In the genomic region with DNA sequence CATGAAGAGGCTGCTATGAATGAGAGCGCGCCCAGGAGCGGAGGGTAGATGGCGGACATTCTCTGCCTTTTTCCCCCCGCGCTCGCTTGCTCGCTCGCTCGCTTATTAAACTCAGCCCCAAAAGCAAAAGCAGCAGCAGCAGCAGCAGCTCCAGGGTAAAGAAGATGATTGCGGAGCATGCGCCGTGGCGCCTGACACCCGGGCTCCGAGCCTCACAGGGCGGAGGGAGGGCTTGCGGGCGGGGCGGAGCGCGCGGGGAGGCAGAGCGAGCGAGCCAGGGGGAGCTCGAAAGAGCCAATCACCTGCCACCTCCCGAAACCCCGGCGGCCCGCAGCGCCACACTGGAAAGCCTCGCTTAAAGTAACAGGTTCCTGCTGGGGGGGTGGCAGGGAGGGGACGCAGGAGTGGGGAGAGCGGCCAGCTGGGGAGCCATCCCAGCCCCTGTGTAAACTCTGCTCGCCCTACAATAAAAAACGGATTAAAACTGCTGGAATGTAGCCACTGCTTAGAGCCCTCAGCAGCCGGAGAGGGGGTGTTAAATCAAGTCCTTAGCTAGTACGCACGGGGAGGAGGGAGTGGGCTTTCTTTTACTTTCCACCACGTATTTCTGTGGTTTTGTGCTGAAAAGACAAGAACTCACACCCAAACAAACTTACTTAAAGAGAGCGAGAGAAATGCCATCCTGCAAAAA, we compare ENCODE assay signal across 1 cellular context.
TF ChIP-seq lines count a peak whose summit lies in the region.

A gene (minus strand): TSS at position 170 of the 691 bp plus-strand sequence.

TF ChIP-seq in GM12878, 131 proteins besides CTCF, POLR2A, EP300 and RAD21 (continued from another document and continues in another):
- peak in 1 of 2 experiments; percentile 3; a peak in 1 of 4 replicates for TF ChIP-seq IKZF2 (IDR thresholded peaks at IDR 0.05)
- TF ChIP-seq, protein P1, sequence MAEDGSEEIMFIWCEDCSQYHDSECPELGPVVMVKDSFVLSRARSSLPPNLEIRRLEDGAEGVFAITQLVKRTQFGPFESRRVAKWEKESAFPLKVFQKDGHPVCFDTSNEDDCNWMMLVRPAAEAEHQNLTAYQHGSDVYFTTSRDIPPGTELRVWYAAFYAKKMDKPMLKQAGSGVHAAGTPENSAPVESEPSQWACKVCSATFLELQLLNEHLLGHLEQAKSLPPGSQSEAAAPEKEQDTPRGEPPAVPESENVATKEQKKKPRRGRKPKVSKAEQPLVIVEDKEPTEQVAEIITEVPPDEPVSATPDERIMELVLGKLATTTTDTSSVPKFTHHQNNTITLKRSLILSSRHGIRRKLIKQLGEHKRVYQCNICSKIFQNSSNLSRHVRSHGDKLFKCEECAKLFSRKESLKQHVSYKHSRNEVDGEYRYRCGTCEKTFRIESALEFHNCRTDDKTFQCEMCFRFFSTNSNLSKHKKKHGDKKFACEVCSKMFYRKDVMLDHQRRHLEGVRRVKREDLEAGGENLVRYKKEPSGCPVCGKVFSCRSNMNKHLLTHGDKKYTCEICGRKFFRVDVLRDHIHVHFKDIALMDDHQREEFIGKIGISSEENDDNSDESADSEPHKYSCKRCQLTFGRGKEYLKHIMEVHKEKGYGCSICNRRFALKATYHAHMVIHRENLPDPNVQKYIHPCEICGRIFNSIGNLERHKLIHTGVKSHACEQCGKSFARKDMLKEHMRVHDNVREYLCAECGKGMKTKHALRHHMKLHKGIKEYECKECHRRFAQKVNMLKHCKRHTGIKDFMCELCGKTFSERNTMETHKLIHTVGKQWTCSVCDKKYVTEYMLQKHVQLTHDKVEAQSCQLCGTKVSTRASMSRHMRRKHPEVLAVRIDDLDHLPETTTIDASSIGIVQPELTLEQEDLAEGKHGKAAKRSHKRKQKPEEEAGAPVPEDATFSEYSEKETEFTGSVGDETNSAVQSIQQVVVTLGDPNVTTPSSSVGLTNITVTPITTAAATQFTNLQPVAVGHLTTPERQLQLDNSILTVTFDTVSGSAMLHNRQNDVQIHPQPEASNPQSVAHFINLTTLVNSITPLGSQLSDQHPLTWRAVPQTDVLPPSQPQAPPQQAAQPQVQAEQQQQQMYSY (CRISPR knock-in tag; IDR thresholded peaks at IDR 0.05) = no peak
- TF ChIP-seq POU2F2 (IDR thresholded peaks at IDR 0.05; ENCODE audit: borderline replicate concordance, low read depth, low read length) = 0 out of 3 replicates have a peak, but pooled peaks have one; percentile 4
- TF ChIP-seq, protein P2, sequence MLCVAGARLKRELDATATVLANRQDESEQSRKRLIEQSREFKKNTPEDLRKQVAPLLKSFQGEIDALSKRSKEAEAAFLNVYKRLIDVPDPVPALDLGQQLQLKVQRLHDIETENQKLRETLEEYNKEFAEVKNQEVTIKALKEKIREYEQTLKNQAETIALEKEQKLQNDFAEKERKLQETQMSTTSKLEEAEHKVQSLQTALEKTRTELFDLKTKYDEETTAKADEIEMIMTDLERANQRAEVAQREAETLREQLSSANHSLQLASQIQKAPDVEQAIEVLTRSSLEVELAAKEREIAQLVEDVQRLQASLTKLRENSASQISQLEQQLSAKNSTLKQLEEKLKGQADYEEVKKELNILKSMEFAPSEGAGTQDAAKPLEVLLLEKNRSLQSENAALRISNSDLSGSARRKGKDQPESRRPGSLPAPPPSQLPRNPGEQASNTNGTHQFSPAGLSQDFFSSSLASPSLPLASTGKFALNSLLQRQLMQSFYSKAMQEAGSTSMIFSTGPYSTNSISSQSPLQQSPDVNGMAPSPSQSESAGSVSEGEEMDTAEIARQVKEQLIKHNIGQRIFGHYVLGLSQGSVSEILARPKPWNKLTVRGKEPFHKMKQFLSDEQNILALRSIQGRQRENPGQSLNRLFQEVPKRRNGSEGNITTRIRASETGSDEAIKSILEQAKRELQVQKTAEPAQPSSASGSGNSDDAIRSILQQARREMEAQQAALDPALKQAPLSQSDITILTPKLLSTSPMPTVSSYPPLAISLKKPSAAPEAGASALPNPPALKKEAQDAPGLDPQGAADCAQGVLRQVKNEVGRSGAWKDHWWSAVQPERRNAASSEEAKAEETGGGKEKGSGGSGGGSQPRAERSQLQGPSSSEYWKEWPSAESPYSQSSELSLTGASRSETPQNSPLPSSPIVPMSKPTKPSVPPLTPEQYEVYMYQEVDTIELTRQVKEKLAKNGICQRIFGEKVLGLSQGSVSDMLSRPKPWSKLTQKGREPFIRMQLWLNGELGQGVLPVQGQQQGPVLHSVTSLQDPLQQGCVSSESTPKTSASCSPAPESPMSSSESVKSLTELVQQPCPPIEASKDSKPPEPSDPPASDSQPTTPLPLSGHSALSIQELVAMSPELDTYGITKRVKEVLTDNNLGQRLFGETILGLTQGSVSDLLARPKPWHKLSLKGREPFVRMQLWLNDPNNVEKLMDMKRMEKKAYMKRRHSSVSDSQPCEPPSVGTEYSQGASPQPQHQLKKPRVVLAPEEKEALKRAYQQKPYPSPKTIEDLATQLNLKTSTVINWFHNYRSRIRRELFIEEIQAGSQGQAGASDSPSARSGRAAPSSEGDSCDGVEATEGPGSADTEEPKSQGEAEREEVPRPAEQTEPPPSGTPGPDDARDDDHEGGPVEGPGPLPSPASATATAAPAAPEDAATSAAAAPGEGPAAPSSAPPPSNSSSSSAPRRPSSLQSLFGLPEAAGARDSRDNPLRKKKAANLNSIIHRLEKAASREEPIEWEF (IDR thresholded peaks at IDR 0.05; ENCODE audit: insufficient replicate concordance, low read depth, low read length) = no peak
- TF ChIP-seq, protein P3, sequence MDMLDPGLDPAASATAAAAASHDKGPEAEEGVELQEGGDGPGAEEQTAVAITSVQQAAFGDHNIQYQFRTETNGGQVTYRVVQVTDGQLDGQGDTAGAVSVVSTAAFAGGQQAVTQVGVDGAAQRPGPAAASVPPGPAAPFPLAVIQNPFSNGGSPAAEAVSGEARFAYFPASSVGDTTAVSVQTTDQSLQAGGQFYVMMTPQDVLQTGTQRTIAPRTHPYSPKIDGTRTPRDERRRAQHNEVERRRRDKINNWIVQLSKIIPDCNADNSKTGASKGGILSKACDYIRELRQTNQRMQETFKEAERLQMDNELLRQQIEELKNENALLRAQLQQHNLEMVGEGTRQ (IDR thresholded peaks at IDR 0.05; ENCODE audit: borderline replicate concordance, low read depth, low read length) = no peak
- TF ChIP-seq, protein P4, sequence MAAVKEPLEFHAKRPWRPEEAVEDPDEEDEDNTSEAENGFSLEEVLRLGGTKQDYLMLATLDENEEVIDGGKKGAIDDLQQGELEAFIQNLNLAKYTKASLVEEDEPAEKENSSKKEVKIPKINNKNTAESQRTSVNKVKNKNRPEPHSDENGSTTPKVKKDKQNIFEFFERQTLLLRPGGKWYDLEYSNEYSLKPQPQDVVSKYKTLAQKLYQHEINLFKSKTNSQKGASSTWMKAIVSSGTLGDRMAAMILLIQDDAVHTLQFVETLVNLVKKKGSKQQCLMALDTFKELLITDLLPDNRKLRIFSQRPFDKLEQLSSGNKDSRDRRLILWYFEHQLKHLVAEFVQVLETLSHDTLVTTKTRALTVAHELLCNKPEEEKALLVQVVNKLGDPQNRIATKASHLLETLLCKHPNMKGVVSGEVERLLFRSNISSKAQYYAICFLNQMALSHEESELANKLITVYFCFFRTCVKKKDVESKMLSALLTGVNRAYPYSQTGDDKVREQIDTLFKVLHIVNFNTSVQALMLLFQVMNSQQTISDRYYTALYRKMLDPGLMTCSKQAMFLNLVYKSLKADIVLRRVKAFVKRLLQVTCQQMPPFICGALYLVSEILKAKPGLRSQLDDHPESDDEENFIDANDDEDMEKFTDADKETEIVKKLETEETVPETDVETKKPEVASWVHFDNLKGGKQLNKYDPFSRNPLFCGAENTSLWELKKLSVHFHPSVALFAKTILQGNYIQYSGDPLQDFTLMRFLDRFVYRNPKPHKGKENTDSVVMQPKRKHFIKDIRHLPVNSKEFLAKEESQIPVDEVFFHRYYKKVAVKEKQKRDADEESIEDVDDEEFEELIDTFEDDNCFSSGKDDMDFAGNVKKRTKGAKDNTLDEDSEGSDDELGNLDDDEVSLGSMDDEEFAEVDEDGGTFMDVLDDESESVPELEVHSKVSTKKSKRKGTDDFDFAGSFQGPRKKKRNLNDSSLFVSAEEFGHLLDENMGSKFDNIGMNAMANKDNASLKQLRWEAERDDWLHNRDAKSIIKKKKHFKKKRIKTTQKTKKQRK (IDR thresholded peaks at IDR 0.05; ENCODE audit: low read depth, low read length) = no peak
- no peak for TF ChIP-seq HCFC1 (IDR thresholded peaks at IDR 0.05; ENCODE audit: low read length)
- TF ChIP-seq ATF7 (IDR thresholded peaks at IDR 0.05; ENCODE audit: low read depth) = no peak
- no peak for TF ChIP-seq IRF4 (IDR thresholded peaks at IDR 0.05; ENCODE audit: low read depth, low read length)
- no peak for TF ChIP-seq NFXL1 (IDR thresholded peaks at IDR 0.05; ENCODE audit: borderline replicate concordance)
- TF ChIP-seq EZH2 (IDR thresholded peaks at IDR 0.05; ENCODE audit: borderline replicate concordance, control insufficient read depth, low read depth, low read length) = no peak
- no peak for TF ChIP-seq NR2C1 (IDR thresholded peaks at IDR 0.05)
- TF ChIP-seq, protein P5, sequence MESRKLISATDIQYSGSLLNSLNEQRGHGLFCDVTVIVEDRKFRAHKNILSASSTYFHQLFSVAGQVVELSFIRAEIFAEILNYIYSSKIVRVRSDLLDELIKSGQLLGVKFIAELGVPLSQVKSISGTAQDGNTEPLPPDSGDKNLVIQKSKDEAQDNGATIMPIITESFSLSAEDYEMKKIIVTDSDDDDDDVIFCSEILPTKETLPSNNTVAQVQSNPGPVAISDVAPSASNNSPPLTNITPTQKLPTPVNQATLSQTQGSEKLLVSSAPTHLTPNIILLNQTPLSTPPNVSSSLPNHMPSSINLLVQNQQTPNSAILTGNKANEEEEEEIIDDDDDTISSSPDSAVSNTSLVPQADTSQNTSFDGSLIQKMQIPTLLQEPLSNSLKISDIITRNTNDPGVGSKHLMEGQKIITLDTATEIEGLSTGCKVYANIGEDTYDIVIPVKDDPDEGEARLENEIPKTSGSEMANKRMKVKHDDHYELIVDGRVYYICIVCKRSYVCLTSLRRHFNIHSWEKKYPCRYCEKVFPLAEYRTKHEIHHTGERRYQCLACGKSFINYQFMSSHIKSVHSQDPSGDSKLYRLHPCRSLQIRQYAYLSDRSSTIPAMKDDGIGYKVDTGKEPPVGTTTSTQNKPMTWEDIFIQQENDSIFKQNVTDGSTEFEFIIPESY (IDR thresholded peaks at IDR 0.05) = no peak
- TF ChIP-seq, protein P6, sequence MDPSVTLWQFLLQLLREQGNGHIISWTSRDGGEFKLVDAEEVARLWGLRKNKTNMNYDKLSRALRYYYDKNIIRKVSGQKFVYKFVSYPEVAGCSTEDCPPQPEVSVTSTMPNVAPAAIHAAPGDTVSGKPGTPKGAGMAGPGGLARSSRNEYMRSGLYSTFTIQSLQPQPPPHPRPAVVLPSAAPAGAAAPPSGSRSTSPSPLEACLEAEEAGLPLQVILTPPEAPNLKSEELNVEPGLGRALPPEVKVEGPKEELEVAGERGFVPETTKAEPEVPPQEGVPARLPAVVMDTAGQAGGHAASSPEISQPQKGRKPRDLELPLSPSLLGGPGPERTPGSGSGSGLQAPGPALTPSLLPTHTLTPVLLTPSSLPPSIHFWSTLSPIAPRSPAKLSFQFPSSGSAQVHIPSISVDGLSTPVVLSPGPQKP (IDR thresholded peaks at IDR 0.05; ENCODE audit: low read depth, low read length) = no peak
- no peak for TF ChIP-seq NFIC (IDR thresholded peaks at IDR 0.05; ENCODE audit: low read depth, low read length)
- TF ChIP-seq CHD2 (IDR thresholded peaks at IDR 0.05; ENCODE audit: borderline replicate concordance, low read depth, low read length) = no peak
- TF ChIP-seq BRCA1 (IDR thresholded peaks at IDR 0.05; ENCODE audit: low read depth, low read length) = no peak
- TF ChIP-seq, protein P7, sequence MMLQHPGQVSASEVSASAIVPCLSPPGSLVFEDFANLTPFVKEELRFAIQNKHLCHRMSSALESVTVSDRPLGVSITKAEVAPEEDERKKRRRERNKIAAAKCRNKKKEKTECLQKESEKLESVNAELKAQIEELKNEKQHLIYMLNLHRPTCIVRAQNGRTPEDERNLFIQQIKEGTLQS (IDR thresholded peaks at IDR 0.05; ENCODE audit: borderline replicate concordance, extremely low read depth, low read depth, low read length) = no peak
- no peak for TF ChIP-seq NFYA (IDR thresholded peaks at IDR 0.05; ENCODE audit: borderline replicate concordance, low read depth, low read length)
- TF ChIP-seq, protein P8, sequence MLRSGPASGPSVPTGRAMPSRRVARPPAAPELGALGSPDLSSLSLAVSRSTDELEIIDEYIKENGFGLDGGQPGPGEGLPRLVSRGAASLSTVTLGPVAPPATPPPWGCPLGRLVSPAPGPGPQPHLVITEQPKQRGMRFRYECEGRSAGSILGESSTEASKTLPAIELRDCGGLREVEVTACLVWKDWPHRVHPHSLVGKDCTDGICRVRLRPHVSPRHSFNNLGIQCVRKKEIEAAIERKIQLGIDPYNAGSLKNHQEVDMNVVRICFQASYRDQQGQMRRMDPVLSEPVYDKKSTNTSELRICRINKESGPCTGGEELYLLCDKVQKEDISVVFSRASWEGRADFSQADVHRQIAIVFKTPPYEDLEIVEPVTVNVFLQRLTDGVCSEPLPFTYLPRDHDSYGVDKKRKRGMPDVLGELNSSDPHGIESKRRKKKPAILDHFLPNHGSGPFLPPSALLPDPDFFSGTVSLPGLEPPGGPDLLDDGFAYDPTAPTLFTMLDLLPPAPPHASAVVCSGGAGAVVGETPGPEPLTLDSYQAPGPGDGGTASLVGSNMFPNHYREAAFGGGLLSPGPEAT (IDR thresholded peaks at IDR 0.05; ENCODE audit: low read depth) = peak; percentile 52; the same call in 1 of the 2 replicates
- TF ChIP-seq, protein P9, sequence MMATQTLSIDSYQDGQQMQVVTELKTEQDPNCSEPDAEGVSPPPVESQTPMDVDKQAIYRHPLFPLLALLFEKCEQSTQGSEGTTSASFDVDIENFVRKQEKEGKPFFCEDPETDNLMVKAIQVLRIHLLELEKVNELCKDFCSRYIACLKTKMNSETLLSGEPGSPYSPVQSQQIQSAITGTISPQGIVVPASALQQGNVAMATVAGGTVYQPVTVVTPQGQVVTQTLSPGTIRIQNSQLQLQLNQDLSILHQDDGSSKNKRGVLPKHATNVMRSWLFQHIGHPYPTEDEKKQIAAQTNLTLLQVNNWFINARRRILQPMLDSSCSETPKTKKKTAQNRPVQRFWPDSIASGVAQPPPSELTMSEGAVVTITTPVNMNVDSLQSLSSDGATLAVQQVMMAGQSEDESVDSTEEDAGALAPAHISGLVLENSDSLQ (IDR thresholded peaks at IDR 0.05) = peak; percentile 58
- peak; percentile 49; the same call in 1 of the 2 replicates for TF ChIP-seq IKZF1 (conservative IDR thresholded peaks at IDR 0.05)
- TF ChIP-seq RBBP5 (conservative IDR thresholded peaks at IDR 0.05) = peak; percentile 37; the same call in 1 of the 2 replicates
- TF ChIP-seq MTA3 (IDR thresholded peaks at IDR 0.05; ENCODE audit: borderline replicate concordance, low read length) = no peak
- TF ChIP-seq GATAD2B (conservative IDR thresholded peaks at IDR 0.05; ENCODE audit: low read depth) = no peak
